In genomic region chr13:99501952-99502310, GRCh38 we compare ENCODE assay signal across 1 cellular context.
TF ChIP-seq lines count a peak whose summit lies in the region.

No MANE protein-coding gene starts in this region.

TF ChIP-seq in H1, 55 proteins besides CTCF, POLR2A, EP300 and RAD21 (continued from another document):
- TF ChIP-seq, protein P1, sequence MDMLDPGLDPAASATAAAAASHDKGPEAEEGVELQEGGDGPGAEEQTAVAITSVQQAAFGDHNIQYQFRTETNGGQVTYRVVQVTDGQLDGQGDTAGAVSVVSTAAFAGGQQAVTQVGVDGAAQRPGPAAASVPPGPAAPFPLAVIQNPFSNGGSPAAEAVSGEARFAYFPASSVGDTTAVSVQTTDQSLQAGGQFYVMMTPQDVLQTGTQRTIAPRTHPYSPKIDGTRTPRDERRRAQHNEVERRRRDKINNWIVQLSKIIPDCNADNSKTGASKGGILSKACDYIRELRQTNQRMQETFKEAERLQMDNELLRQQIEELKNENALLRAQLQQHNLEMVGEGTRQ (IDR thresholded peaks at IDR 0.05; ENCODE audit: low read length), result no peak
- TF ChIP-seq CEBPB (IDR thresholded peaks at IDR 0.05; ENCODE audit: low read depth, low read length), result no peak
- TF ChIP-seq EGR1 (IDR thresholded peaks at IDR 0.05; ENCODE audit: borderline replicate concordance, low read depth, low read length), result no peak
- no peak for TF ChIP-seq BRCA1 (IDR thresholded peaks at IDR 0.05; ENCODE audit: low read depth, low read length)
- TF ChIP-seq SAP30 (IDR thresholded peaks at IDR 0.05; ENCODE audit: insufficient read depth, insufficient replicate concordance, low read length), result no peak
- TF ChIP-seq RBBP5 (IDR thresholded peaks at IDR 0.05; ENCODE audit: borderline replicate concordance, low read depth, low read length), result no peak
- TF ChIP-seq SP4 (IDR thresholded peaks at IDR 0.05; ENCODE audit: low read length), result no peak
- no peak for TF ChIP-seq EZH2 (IDR thresholded peaks at IDR 0.05; ENCODE audit: low read depth, low read length, severe bottlenecking)
- TF ChIP-seq ASH2L (IDR thresholded peaks at IDR 0.05; ENCODE audit: low read length), result no peak
- no peak for TF ChIP-seq TEAD4 (IDR thresholded peaks at IDR 0.05; ENCODE audit: low read depth, low read length)
